7 cellular contexts compared by ENCODE assay signal in the genomic region with DNA sequence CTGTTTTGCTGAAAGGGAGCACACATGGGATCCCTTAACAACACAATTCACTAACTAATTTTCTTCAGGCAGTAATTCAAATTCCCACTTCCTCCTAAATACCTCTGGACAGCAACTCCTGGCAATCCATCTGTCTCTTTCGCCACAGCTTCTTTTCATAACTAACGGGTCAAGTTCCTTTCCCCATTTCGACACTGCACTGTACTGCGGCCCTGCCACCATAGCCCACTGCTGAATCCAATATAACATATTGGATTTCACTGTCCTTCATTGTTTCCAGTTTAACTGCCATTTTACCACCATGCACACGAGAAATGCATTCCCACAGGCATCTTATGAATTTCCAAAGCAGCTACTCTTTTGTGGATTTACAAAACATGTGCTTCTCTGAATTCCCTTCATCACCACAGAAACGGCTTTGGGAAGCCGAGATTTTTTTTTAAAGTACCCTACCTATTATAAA. TPM values are rescaled to one million over a fixed set of nuclear protein-coding genes. Genes with fewer than 3 reads are reported as not detected.
DNase-seq lines count a peak whose midpoint lies in the region; ATAC-seq, FAIRE-seq and TF ChIP-seq lines count a peak whose summit lies in the region.

No MANE protein-coding gene starts in this region.

- peak; percentile 20 for FAIRE-seq in GM12891 (lab: Jason Lieb, UNC)

- TF ChIP-seq POLR2A in GM12891 (IDR thresholded peaks at IDR 0.05; ENCODE audit: low read depth, low read length): no peak
- TF ChIP-seq POLR2A in breast epithelium (IDR thresholded peaks at IDR 0.05): no peak

- ATAC-seq in left lung (peak; percentile 34), HG03108 (IDR thresholded peaks at IDR 0.05; ENCODE audit: unreplicated experiment) (no peak)

- H3K9me3 ChIP-seq in breast epithelium (no peaks in the 10 kb centered on the region), left lung (no peaks in the 10 kb centered on the region)

- DNase-seq in GM12891 (ENCODE audit: insufficient read length, low spot score) (no peak), NCI-H2227 treated with DMSO at 0.1 percent for 48 hours (lab: John Stamatoyannopoulos, UW) (peak; percentile 45), breast epithelium (ENCODE audit: low spot score in 2 of 2) (no peak), left lung (peak in 1 of 2 donors; percentile 48)
- no peak for DNase-seq in stimulated activated CD4-positive, alpha-beta T cell treated with anti-CD3 and anti-CD28 coated beads, Interleukin-15, amount 100 ng/mL, for 24 hours

- peak overlapping the region; percentile 85 to 95 (median 93) for H3K4me3 ChIP-seq in breast epithelium
- peak overlapping the region; percentile 77 to 94 for H3K4me3 ChIP-seq in left lung
- H3K4me3 ChIP-seq in urinary bladder (ENCODE audit: low read depth, low read length): peak overlapping the region; percentile 89

- H3K36me3 ChIP-seq in breast epithelium (no peaks in the 10 kb centered on the region), left lung (no peaks in the 10 kb centered on the region), urinary bladder (ENCODE audit: insufficient read depth) (no peaks in the 10 kb centered on the region)

- no peaks in the 10 kb centered on the region for H3K27me3 ChIP-seq in breast epithelium
- no peaks in the 10 kb centered on the region for H3K27me3 ChIP-seq in left lung

- 2% methylated on average over 7 of the region's 7 CpGs for WGBS in urinary bladder

- intact Hi-C loops in breast epithelium (cut with DNase I; ENCODE audit: low total_unique reads): no loop called here
- intact Hi-C loops in left lung (cut with DNase I): no loop called here

- H3K4me1 ChIP-seq in breast epithelium: no peaks in the 10 kb centered on the region
- H3K4me1 ChIP-seq in left lung: peaks cover 7 to 64% of the 10 kb centered on the region in 2 donors
- H3K4me1 ChIP-seq in urinary bladder (ENCODE audit: insufficient read depth): no peaks in the 10 kb centered on the region

- TF ChIP-seq CTCF in breast epithelium (IDR thresholded peaks at IDR 0.05) (no peak), left lung (IDR thresholded peaks at IDR 0.05) (no peak)

- H3K27ac ChIP-seq in breast epithelium (peak overlapping the region; percentile 23 to 30), left lung (peak overlapping the region; percentile 94 to 99), urinary bladder (ENCODE audit: low read depth) (peak overlapping the region; percentile 69)

TF ChIP-seq in GM12891, 5 proteins besides CTCF, POLR2A, EP300 and RAD21:
- no peak for TF ChIP-seq POU2F2 (IDR thresholded peaks at IDR 0.05; ENCODE audit: low read depth, low read length)
- TF ChIP-seq SPI1 (IDR thresholded peaks at IDR 0.05; ENCODE audit: low read depth, low read length): 0 out of 2 replicates have a peak, but pooled peaks have one; percentile 21

RNA-seq across cellular contexts. Expression of a gene that starts 1.4 kb away (rescaled TPM):
- 4.7 TPM for polyA plus RNA-seq in GM12891 (2012; ENCODE audit: low read depth, missing spikeins)
- total RNA-seq in breast epithelium: 10 to 100 TPM; 28.7 to 33.8 (median 29.0) TPM
- total RNA-seq in left lung: 10 to 100 TPM; 21.1 to 27.9 TPM
- 43.9 TPM for total RNA-seq in urinary bladder
- polyA plus RNA-seq in urinary bladder: 20.7 TPM

RNA-seq across cellular contexts. Expression of a gene that starts 34.8 kb away (rescaled TPM):
- 4,277 TPM for polyA plus RNA-seq in GM12891 (2012; ENCODE audit: low read depth, missing spikeins)
- 1,000 to 10,000 TPM; 2,573 to 5,786 (median 4,399) TPM for total RNA-seq in breast epithelium
- total RNA-seq in left lung: 1,000 to 10,000 TPM; 1,031 to 1,089 TPM
- 1,395 TPM for total RNA-seq in urinary bladder
- polyA plus RNA-seq in urinary bladder: 2,930 TPM

Comparison
In these comparisons a context has a peak if more than half of its experiments do, and no peak if none do; other contexts are left out.
1. H3K27ac ChIP-seq: peak in every context shown above with its lines; median percentile 96 in left lung; 69 in urinary bladder; 26 in breast epithelium.